In genomic region chr3:53844262-53845102, GRCh38 we compare ENCODE assay signal across 1 cellular context.
TF ChIP-seq lines count a peak whose summit lies in the region.

No MANE protein-coding gene starts in this region.

TF ChIP-seq in H1, 55 proteins besides CTCF, POLR2A, EP300 and RAD21:
- TF ChIP-seq BRCA1 (IDR thresholded peaks at IDR 0.05; ENCODE audit: low read depth, low read length) (no peak), FOSL1 (IDR thresholded peaks at IDR 0.05; ENCODE audit: insufficient read depth, low read depth, low read length) (no peak), CBX8 (IDR thresholded peaks at IDR 0.05; ENCODE audit: borderline replicate concordance, low read depth, low read length) (no peak), SUZ12 (IDR thresholded peaks at IDR 0.05; ENCODE audit: low read length) (no peak), JUND (IDR thresholded peaks at IDR 0.05; ENCODE audit: low read length) (no peak), TCF12 (IDR thresholded peaks at IDR 0.05; ENCODE audit: low read depth, low read length) (no peak), CHD1 (IDR thresholded peaks at IDR 0.05; ENCODE audit: low read depth, low read length) (no peak), BCL11A (IDR thresholded peaks at IDR 0.05; ENCODE audit: low read depth in 2 of 2, low read length in 2 of 2) (no peak), KDM5A (IDR thresholded peaks at IDR 0.05; ENCODE audit: low read length) (no peak), EZH2 (IDR thresholded peaks at IDR 0.05; ENCODE audit: low read depth, low read length, severe bottlenecking) (no peak), HDAC6 (IDR thresholded peaks at IDR 0.05; ENCODE audit: low read depth, low read length) (no peak), RFX5 (IDR thresholded peaks at IDR 0.05; ENCODE audit: borderline replicate concordance, low read depth, low read length) (no peak), ASH2L (IDR thresholded peaks at IDR 0.05; ENCODE audit: low read length) (no peak), CBX5 (IDR thresholded peaks at IDR 0.05; ENCODE audit: low read depth, low read length) (no peak), HDAC2 (IDR thresholded peaks at IDR 0.05; ENCODE audit: borderline replicate concordance in 1 of 2, low read depth in 2 of 2, low read length in 2 of 2) (no peak), KDM4A (IDR thresholded peaks at IDR 0.05; ENCODE audit: low read depth, low read length, severe bottlenecking) (no peak), KDM1A (IDR thresholded peaks at IDR 0.05; ENCODE audit: borderline replicate concordance, low read length) (no peak), RBBP5 (IDR thresholded peaks at IDR 0.05; ENCODE audit: borderline replicate concordance, low read depth, low read length) (no peak), SP2 (IDR thresholded peaks at IDR 0.05; ENCODE audit: low read length) (no peak), E2F6 (IDR thresholded peaks at IDR 0.05) (no peak)
